Comparison of ENCODE assay signal across 1 cellular context in the genomic region with DNA sequence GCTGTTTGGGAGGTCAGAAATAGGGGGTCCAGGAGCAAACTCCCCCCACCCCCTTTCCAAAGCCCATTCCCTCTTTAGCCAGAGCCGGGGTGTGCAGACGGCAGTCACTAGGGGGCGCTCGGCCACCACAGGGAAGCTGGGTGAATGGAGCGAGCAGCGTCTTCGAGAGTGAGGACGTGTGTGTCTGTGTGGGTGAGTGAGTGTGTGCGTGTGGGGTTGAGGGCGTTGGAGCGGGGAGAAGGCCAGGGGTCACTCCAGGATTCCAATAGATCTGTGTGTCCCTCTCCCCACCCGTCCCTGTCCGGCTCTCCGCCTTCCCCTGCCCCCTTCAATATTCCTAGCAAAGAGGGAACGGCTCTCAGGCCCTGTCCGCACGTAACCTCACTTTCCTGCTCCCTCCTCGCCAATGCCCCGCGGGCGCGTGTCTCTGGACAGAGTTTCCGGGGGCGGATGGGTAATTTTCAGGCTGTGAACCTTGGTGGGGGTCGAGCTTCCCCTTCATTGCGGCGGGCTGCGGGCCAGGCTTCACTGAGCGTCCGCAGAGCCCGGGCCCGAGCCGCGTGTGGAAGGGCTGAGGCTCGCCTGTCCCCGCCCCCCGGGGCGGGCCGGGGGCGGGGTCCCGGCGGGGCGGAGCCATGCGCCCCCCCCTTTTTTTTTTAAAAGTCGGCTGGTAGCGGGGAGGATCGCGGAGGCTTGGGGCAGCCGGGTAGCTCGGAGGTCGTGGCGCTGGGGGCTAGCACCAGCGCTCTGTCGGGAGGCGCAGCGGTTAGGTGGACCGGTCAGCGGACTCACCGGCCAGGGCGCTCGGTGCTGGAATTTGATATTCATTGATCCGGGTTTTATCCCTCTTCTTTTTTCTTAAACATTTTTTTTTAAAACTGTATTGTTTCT.
TF ChIP-seq lines count a peak whose summit lies in the region.

VEGFA (plus strand) TSS at position 686 of the 891 bp plus-strand sequence.

TF ChIP-seq in GM23338, 12 proteins besides CTCF, POLR2A, EP300 and RAD21 (continued from another document):
- TF ChIP-seq, protein P1, sequence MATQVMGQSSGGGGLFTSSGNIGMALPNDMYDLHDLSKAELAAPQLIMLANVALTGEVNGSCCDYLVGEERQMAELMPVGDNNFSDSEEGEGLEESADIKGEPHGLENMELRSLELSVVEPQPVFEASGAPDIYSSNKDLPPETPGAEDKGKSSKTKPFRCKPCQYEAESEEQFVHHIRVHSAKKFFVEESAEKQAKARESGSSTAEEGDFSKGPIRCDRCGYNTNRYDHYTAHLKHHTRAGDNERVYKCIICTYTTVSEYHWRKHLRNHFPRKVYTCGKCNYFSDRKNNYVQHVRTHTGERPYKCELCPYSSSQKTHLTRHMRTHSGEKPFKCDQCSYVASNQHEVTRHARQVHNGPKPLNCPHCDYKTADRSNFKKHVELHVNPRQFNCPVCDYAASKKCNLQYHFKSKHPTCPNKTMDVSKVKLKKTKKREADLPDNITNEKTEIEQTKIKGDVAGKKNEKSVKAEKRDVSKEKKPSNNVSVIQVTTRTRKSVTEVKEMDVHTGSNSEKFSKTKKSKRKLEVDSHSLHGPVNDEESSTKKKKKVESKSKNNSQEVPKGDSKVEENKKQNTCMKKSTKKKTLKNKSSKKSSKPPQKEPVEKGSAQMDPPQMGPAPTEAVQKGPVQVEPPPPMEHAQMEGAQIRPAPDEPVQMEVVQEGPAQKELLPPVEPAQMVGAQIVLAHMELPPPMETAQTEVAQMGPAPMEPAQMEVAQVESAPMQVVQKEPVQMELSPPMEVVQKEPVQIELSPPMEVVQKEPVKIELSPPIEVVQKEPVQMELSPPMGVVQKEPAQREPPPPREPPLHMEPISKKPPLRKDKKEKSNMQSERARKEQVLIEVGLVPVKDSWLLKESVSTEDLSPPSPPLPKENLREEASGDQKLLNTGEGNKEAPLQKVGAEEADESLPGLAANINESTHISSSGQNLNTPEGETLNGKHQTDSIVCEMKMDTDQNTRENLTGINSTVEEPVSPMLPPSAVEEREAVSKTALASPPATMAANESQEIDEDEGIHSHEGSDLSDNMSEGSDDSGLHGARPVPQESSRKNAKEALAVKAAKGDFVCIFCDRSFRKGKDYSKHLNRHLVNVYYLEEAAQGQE (IDR thresholded peaks at IDR 0.05; ENCODE audit: unreplicated experiment), result no peak
- TF ChIP-seq EZH2 (IDR thresholded peaks at IDR 0.05; ENCODE audit: low read depth, unreplicated experiment), result no peak
